Comparison of ENCODE assay signal across 8 cellular contexts in the genomic region with DNA sequence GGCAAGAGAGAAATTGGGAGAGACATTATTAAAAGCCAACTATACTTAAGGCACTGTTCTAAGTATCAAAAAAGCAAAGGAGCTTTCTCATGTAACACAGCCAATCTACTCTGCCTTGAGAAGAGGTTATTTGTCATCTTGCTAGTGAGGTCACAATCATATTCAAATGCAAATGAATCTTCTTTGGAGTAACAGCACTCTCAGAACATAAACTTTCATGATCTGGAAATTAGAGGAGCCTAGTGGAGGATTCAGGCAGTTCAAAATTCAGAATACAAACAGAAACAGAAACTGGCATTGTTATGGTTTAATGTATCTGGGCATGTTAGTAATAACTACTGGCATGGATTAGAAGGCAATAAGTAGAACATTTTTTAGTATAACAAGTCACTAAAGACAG. TPM values are rescaled to one million over a fixed set of nuclear protein-coding genes. Genes with fewer than 3 reads are reported as not detected.
DNase-seq lines count a peak whose midpoint lies in the region; ATAC-seq lines count a peak whose summit lies in the region.

No MANE protein-coding gene starts in this region.

- no peak overlapping the region for H3K4me3 ChIP-seq in CD8-positive, alpha-beta memory T cell (ENCODE audit: low read length)
- peak overlapping the region in 1 of 2 experiments; percentile 60 for H3K4me3 ChIP-seq in mesenchymal stem cell (ENCODE audit: insufficient read depth in 1 of 2, low read depth in 1 of 2, low read length in 2 of 2)

- H2BK120ac ChIP-seq in mesenchymal stem cell (ENCODE audit: low read depth, low read length), result no peak overlapping the region

- H3K18ac ChIP-seq in mesenchymal stem cell (ENCODE audit: low read depth in 1 of 2, low read length in 2 of 2), result no peak overlapping the region

- H3K27me3 ChIP-seq in CD8-positive, alpha-beta memory T cell (ENCODE audit: insufficient read depth, low read length, poor library complexity, severe bottlenecking), result no peaks in the 10 kb centered on the region
- no peaks in the 10 kb centered on the region for H3K27me3 ChIP-seq in mesenchymal stem cell (ENCODE audit: control insufficient read depth in 1 of 2, insufficient read depth in 1 of 2, low read length in 2 of 2)

- no peaks in the 10 kb centered on the region for H3K9me3 ChIP-seq in CD8-positive, alpha-beta memory T cell (ENCODE audit: low read length)
- H3K9me3 ChIP-seq in mesenchymal stem cell (ENCODE audit: control insufficient read depth, low read length), result no peaks in the 10 kb centered on the region

- no peak overlapping the region for H2BK15ac ChIP-seq in mesenchymal stem cell (ENCODE audit: low read depth, poor library complexity, severe bottlenecking)

- H3K27ac Mint-ChIP-seq in CD8-positive, alpha-beta memory T cell, result peak overlapping the region in 7 of 8 donors; percentile 6 to 65 (median 44)
- H3K27ac Mint-ChIP-seq in activated naive CD8-positive, alpha-beta T cell treated with anti-CD3 and anti-CD28 coated beads, Interleukin-2, amount 10 ng/mL, durations not matched to agents 7 days and 5 days, result no peak overlapping the region

- peak in 1 of 5 donors; percentile 11 for DNase-seq in CD8-positive, alpha-beta memory T cell
- peak; percentile 19 for DNase-seq in HS-5 (ENCODE audit: low read depth)
- DNase-seq in activated naive CD8-positive, alpha-beta T cell treated with anti-CD3 and anti-CD28 coated beads, Interleukin-2, amount 10 ng/mL, durations not matched to agents 7 days and 5 days, result no peak
- peak; percentile 47 for DNase-seq in mesenchymal stem cell
- DNase-seq in effector CD4-positive, alpha-beta T cell, result no peak
- no peak for DNase-seq in GM19240 (ENCODE audit: insufficient read length, low spot score)
- DNase-seq in anterior cingulate cortex (lab: John Stamatoyannopoulos, UW), result no peak

- peaks cover 74 to 92% (median 90%) of the 10 kb centered on the region in 3 donors for H3K4me1 Mint-ChIP-seq in CD8-positive, alpha-beta memory T cell
- H3K4me1 Mint-ChIP-seq in activated naive CD8-positive, alpha-beta T cell treated with anti-CD3 and anti-CD28 coated beads, Interleukin-2, amount 10 ng/mL, durations not matched to agents 7 days and 5 days, result peaks cover 24% of the 10 kb centered on the region

- POLR2A ChIA-PET in CD8-positive, alpha-beta memory T cell (lab: Charles Lee), result no interaction called here
- POLR2A ChIA-PET in activated naive CD8-positive, alpha-beta T cell treated with anti-CD3 and anti-CD28 coated beads, Interleukin-2, amount 10 ng/mL, durations not matched to agents 7 days and 5 days (lab: Charles Lee), result no interaction called here

- H3K14ac ChIP-seq in mesenchymal stem cell (ENCODE audit: low read length in 2 of 2), result no peak overlapping the region

- peaks cover 5% of the 10 kb centered on the region for H3K79me1 ChIP-seq in mesenchymal stem cell (replicated peaks; ENCODE audit: low read length, poor library complexity, severe bottlenecking)

- no peak overlapping the region for H4K8ac ChIP-seq in mesenchymal stem cell (ENCODE audit: low read length)

- H2BK5ac ChIP-seq in mesenchymal stem cell (ENCODE audit: low read depth, low read length, poor library complexity, severe bottlenecking), result no peak overlapping the region

- no peak overlapping the region for H2BK12ac ChIP-seq in mesenchymal stem cell (ENCODE audit: low read length in 2 of 2)

- peaks cover 0 to 1% (median 0%) of the 10 kb centered on the region in 3 donors for H3K36me3 Mint-ChIP-seq in CD8-positive, alpha-beta memory T cell
- peaks cover 8% of the 10 kb centered on the region for H3K36me3 Mint-ChIP-seq in activated naive CD8-positive, alpha-beta T cell treated with anti-CD3 and anti-CD28 coated beads, Interleukin-2, amount 10 ng/mL, durations not matched to agents 7 days and 5 days

- peak overlapping the region; percentile 91 for H3K9ac ChIP-seq in mesenchymal stem cell (ENCODE audit: low read length)

- H3K4me1 ChIP-seq in CD8-positive, alpha-beta memory T cell (ENCODE audit: insufficient read depth, low read length), result peaks cover 50% of the 10 kb centered on the region
- H3K4me1 ChIP-seq in mesenchymal stem cell (ENCODE audit: control insufficient read depth, insufficient read depth, low read depth, low read length), result peaks cover 1% of the 10 kb centered on the region

- no peak overlapping the region for H3K4me2 ChIP-seq in mesenchymal stem cell (ENCODE audit: low read length, poor library complexity, severe bottlenecking)

- H2AK5ac ChIP-seq in mesenchymal stem cell (ENCODE audit: low read length, severe bottlenecking), result no peak overlapping the region

- H3K36me3 ChIP-seq in CD8-positive, alpha-beta memory T cell (ENCODE audit: insufficient read depth, low read length), result no peaks in the 10 kb centered on the region
- peaks cover 0 to 2% of the 10 kb centered on the region in 2 experiments for H3K36me3 ChIP-seq in mesenchymal stem cell (ENCODE audit: control insufficient read depth in 1 of 2, insufficient read depth in 2 of 2, low read depth in 1 of 2, low read length in 2 of 2)

- ATAC-seq in activated naive CD8-positive, alpha-beta T cell treated with anti-CD3 and anti-CD28 coated beads, Interleukin-2, amount 10 ng/mL, durations not matched to agents 7 days and 5 days (ENCODE audit: low read depth), result peak; percentile 59
- ATAC-seq in HG03457 (IDR thresholded peaks at IDR 0.05; ENCODE audit: unreplicated experiment), result no peak

- peak overlapping the region in 5 of 7 donors; percentile 0 to 51 (median 24) for H3K4me3 Mint-ChIP-seq in CD8-positive, alpha-beta memory T cell
- peak overlapping the region; percentile 1 for H3K4me3 Mint-ChIP-seq in activated naive CD8-positive, alpha-beta T cell treated with anti-CD3 and anti-CD28 coated beads, Interleukin-2, amount 10 ng/mL, durations not matched to agents 7 days and 5 days

- no peak overlapping the region for H3K23ac ChIP-seq in mesenchymal stem cell (ENCODE audit: low read length in 2 of 2)

- H3K4ac ChIP-seq in mesenchymal stem cell (ENCODE audit: low read depth in 1 of 2, low read length in 2 of 2), result no peak overlapping the region

- H4K91ac ChIP-seq in mesenchymal stem cell (ENCODE audit: low read length), result no peak overlapping the region

- no peaks in the 10 kb centered on the region for H3K27me3 Mint-ChIP-seq in CD8-positive, alpha-beta memory T cell
- no peaks in the 10 kb centered on the region for H3K27me3 Mint-ChIP-seq in activated naive CD8-positive, alpha-beta T cell treated with anti-CD3 and anti-CD28 coated beads, Interleukin-2, amount 10 ng/mL, durations not matched to agents 7 days and 5 days

- H3K9me3 Mint-ChIP-seq in CD8-positive, alpha-beta memory T cell, result no peaks in the 10 kb centered on the region
- H3K9me3 Mint-ChIP-seq in activated naive CD8-positive, alpha-beta T cell treated with anti-CD3 and anti-CD28 coated beads, Interleukin-2, amount 10 ng/mL, durations not matched to agents 7 days and 5 days, result peaks cover 3% of the 10 kb centered on the region

- CTCF ChIA-PET in CD8-positive, alpha-beta memory T cell (lab: Charles Lee), result no interaction called here

- no peak overlapping the region for H3K27ac ChIP-seq in CD8-positive, alpha-beta memory T cell (ENCODE audit: low read depth, low read length)
- H3K27ac ChIP-seq in mesenchymal stem cell (ENCODE audit: low read length, poor library complexity, severe bottlenecking), result no peak overlapping the region

- no peak overlapping the region for H2AFZ ChIP-seq in mesenchymal stem cell (ENCODE audit: low read depth, low read length)

RNA-seq across cellular contexts. Expression of a gene that starts 57.4 kb away (rescaled TPM):
- 10 to 100 TPM; 39.9 to 43.0 TPM for total RNA-seq in CD8-positive, alpha-beta memory T cell
- polyA plus RNA-seq in CD8-positive, alpha-beta memory T cell, result 88.6 TPM
- 10 to 100 TPM; 62.3 to 66.6 TPM for total RNA-seq in activated naive CD8-positive, alpha-beta T cell treated with anti-CD3 and anti-CD28 coated beads, Interleukin-2, amount 10 ng/mL, durations not matched to agents 7 days and 5 days
- 20.7 TPM for polyA plus RNA-seq in mesenchymal stem cell (2013, experiment 1 of 2)
- 21.1 TPM for polyA plus RNA-seq in mesenchymal stem cell (2013, experiment 2 of 2)

RNA-seq across cellular contexts. Expression of a gene that starts 57.7 kb away (rescaled TPM):
- total RNA-seq in CD8-positive, alpha-beta memory T cell, result 10 to 100 TPM; 26.3 to 29.0 TPM
- polyA plus RNA-seq in CD8-positive, alpha-beta memory T cell, result 63.0 TPM
- 10 to 100 TPM; 31.9 to 34.9 TPM for total RNA-seq in activated naive CD8-positive, alpha-beta T cell treated with anti-CD3 and anti-CD28 coated beads, Interleukin-2, amount 10 ng/mL, durations not matched to agents 7 days and 5 days
- 35.1 TPM for polyA plus RNA-seq in mesenchymal stem cell (2013, experiment 1 of 2)
- 36.4 TPM for polyA plus RNA-seq in mesenchymal stem cell (2013, experiment 2 of 2)

Comparison
In these comparisons a context has a peak if more than half of its experiments do, and no peak if none do; other contexts are left out.
1. DNase-seq: peak in HS-5 (single experiment) and mesenchymal stem cell (single experiment); none in activated naive CD8-positive, alpha-beta T cell treated with anti-CD3 and anti-CD28 coated beads, Interleukin-2, amount 10 ng/mL, durations not matched to agents 7 days and 5 days (single experiment), effector CD4-positive, alpha-beta T cell (single experiment), GM19240 (single experiment) and anterior cingulate cortex (0 of 58).